In the genomic region with DNA sequence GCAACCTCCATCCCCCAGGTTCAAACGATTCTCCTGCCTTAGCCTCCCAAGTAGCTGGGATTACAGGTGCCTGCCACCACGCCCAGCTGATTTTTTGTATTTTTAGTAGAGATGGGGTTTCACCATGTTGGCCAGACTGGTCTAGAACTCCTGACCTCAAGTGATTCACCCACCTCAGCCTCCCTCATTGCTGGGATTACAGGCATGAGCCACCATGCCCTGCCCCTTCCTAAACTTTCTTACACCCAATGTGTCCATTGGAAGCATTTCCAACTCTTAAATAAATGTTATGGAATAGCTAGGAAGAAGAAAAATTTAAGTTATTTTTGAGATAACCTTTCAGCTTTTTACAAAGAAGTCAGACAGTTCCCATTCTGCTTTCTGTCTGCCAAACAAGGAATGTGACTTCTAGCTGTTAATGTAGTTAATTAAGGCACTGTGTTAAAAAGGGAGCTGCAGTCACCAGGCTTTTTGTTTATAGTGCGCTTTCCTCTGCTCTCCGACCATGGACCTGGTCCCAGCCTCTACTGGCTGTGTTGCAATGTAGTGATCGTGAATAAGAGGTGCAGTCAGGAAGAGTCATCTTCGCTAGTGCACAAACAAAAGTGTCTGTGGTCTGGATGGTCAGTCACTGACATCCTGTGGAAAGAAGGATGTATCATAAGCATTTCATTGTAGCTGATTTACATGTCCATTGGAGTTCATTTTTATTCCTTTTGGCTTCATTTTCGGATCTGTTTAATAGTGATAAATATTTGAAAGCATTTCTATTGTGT, we compare ENCODE assay signal across 14 cellular contexts. TPM values are rescaled to one million over a fixed set of nuclear protein-coding genes. Genes with fewer than 3 reads are reported as not detected.
DNase-seq lines count a peak whose midpoint lies in the region; ATAC-seq and TF ChIP-seq lines count a peak whose summit lies in the region.
"Had no signal": no experiment of that assay in that cellular context is flagged by ENCODE, and none has a peak within 500 bp of the region (broad histone marks: within the 10 kb centered on the region; RNA-seq: fewer than 3 reads in every experiment).

No MANE protein-coding gene starts in this region.

- H3K18ac ChIP-seq in mesenchymal stem cell (ENCODE audit: low read depth in 1 of 2, low read length in 2 of 2) = no peak overlapping the region

- no peaks in the 10 kb centered on the region for H3K9me3 Mint-ChIP-seq in activated T-cell treated with anti-CD3 and anti-CD28 coated beads, Interleukin-2, amount 50 U/mL, for 72 hours
- H3K9me3 Mint-ChIP-seq: dendritic cell treated with granulocyte-macrophage colony-stimulating factor and Interleukin-4, amounts not matched to agents 40 ng/mL and 50 ng/mL, for 4 days; T-cell had no signal

- intact Hi-C loops in thyroid gland (cut with DNase I) = loop anchor here (5.0 kb wide), 1 partner anchor 117 kb away; no protein-coding TSS in a partner anchor

- no peak for TF ChIP-seq CTCF in C4-2B (conservative IDR thresholded peaks at IDR 0.05)
- no peak for TF ChIP-seq CTCF in cardiac fibroblast (IDR thresholded peaks at IDR 0.05; ENCODE audit: low read depth, low read length)
- TF ChIP-seq CTCF in thyroid gland (IDR thresholded peaks at IDR 0.05) = no peak

- H4K91ac ChIP-seq in mesenchymal stem cell (ENCODE audit: low read length) = no peak overlapping the region

- H3K27me3 Mint-ChIP-seq in activated T-cell treated with anti-CD3 and anti-CD28 coated beads, Interleukin-2, amount 50 U/mL, for 72 hours (ENCODE audit: low read depth) = no peaks in the 10 kb centered on the region
- H3K27me3 Mint-ChIP-seq: dendritic cell treated with granulocyte-macrophage colony-stimulating factor and Interleukin-4, amounts not matched to agents 40 ng/mL and 50 ng/mL, for 4 days; T-cell had no signal

- H4K8ac ChIP-seq in mesenchymal stem cell (ENCODE audit: low read length) = no peak overlapping the region

- H3K4me2 ChIP-seq in mesenchymal stem cell (ENCODE audit: low read length, poor library complexity, severe bottlenecking) = no peak overlapping the region

- H3K23ac ChIP-seq in mesenchymal stem cell (ENCODE audit: low read length in 2 of 2) = no peak overlapping the region

- H3K27me3 ChIP-seq in mesenchymal stem cell (ENCODE audit: control insufficient read depth in 1 of 2, insufficient read depth in 1 of 2, low read length in 2 of 2) (no peaks in the 10 kb centered on the region), thyroid gland (no peaks in the 10 kb centered on the region)

- H2BK120ac ChIP-seq in mesenchymal stem cell (ENCODE audit: low read depth, low read length) = no peak overlapping the region

- no peak overlapping the region for H3K4ac ChIP-seq in mesenchymal stem cell (ENCODE audit: low read depth in 1 of 2, low read length in 2 of 2)

- H3K4me3 ChIP-seq in cardiac fibroblast (replicated peaks in 1 of 2; ENCODE audit: low read depth in 2 of 2, low read length in 2 of 2) = no peak overlapping the region
- no peak overlapping the region for H3K4me3 ChIP-seq in mesenchymal stem cell (ENCODE audit: insufficient read depth in 1 of 2, low read depth in 1 of 2, low read length in 2 of 2)
- no peak overlapping the region for H3K4me3 ChIP-seq in thyroid gland (replicated peaks in 1 of 3)
- H3K4me3 ChIP-seq: HAP-1 had no signal

- no peak overlapping the region for H3K27ac Mint-ChIP-seq in activated T-cell treated with anti-CD3 and anti-CD28 coated beads, Interleukin-2, amount 50 U/mL, for 72 hours
- H3K27ac Mint-ChIP-seq: dendritic cell treated with granulocyte-macrophage colony-stimulating factor and Interleukin-4, amounts not matched to agents 40 ng/mL and 50 ng/mL, for 4 days had no signal

- H2BK12ac ChIP-seq in mesenchymal stem cell (ENCODE audit: low read length in 2 of 2) = no peak overlapping the region

- peaks cover 16% of the 10 kb centered on the region for H3K79me1 ChIP-seq in mesenchymal stem cell (replicated peaks; ENCODE audit: low read length, poor library complexity, severe bottlenecking)

- H3K36me3 ChIP-seq in mesenchymal stem cell (ENCODE audit: control insufficient read depth in 1 of 2, insufficient read depth in 2 of 2, low read depth in 1 of 2, low read length in 2 of 2) (peaks cover 19 to 26% of the 10 kb centered on the region in 2 experiments), thyroid gland (no peaks in the 10 kb centered on the region)

- H3K9me3 ChIP-seq in mesenchymal stem cell (ENCODE audit: control insufficient read depth, low read length) = no peaks in the 10 kb centered on the region
- H3K9me3 ChIP-seq in thyroid gland = no peaks in the 10 kb centered on the region
- H3K9me3 ChIP-seq: HAP-1 had no signal

- no peak for ATAC-seq in activated T-cell treated with anti-CD3 and anti-CD28 coated beads, Interleukin-2, amount 50 U/mL, for 72 hours (replicated peaks in 1 of 2)

- no peak overlapping the region for H2BK15ac ChIP-seq in mesenchymal stem cell (ENCODE audit: low read depth, poor library complexity, severe bottlenecking)

- H3K4me3 Mint-ChIP-seq in activated T-cell treated with anti-CD3 and anti-CD28 coated beads, Interleukin-2, amount 50 U/mL, for 72 hours = no peak overlapping the region
- H3K4me3 Mint-ChIP-seq: dendritic cell treated with granulocyte-macrophage colony-stimulating factor and Interleukin-4, amounts not matched to agents 40 ng/mL and 50 ng/mL, for 4 days; T-cell had no signal

- 11% methylated on average over 5 of the region's 7 CpGs for WGBS in mesenchymal stem cell
- 78 to 83% methylated on average over 7 of the region's 7 CpGs for WGBS in thyroid gland, 2 donors

- H3K36me3 Mint-ChIP-seq in activated T-cell treated with anti-CD3 and anti-CD28 coated beads, Interleukin-2, amount 50 U/mL, for 72 hours (ENCODE audit: insufficient read depth in 2 of 2) = peaks cover 2 to 12% of the 10 kb centered on the region in 2 donors

- H3K14ac ChIP-seq in mesenchymal stem cell (ENCODE audit: low read length in 2 of 2) = no peak overlapping the region

- DNase-seq in MV-4-11 (lab: John Stamatoyannopoulos, UW) = peak; percentile 79
- peak; percentile 70 to 92 for DNase-seq in cardiac fibroblast (ENCODE audit: low read depth in 2 of 2)
- peak; percentile 98 for DNase-seq in mesenchymal stem cell
- DNase-seq in NCI-H2081 treated with DMSO at 0.1 percent for 48 hours (lab: John Stamatoyannopoulos, UW) = no peak
- no peak for DNase-seq in thyroid gland
- no peak for DNase-seq in activated T-cell treated with anti-CD3 and anti-CD28 coated beads, Interleukin-2, amount 50 U/mL, for 72 hours
- DNase-seq in iPS-NIHi11 (ENCODE audit: low spot score) = no peak
- DNase-seq: DMS53, left cardiac atrium, NCI-H1694, T-cell had no signal

- H2AK5ac ChIP-seq in mesenchymal stem cell (ENCODE audit: low read length, severe bottlenecking) = no peak overlapping the region

- TF ChIP-seq POLR2A in thyroid gland (IDR thresholded peaks at IDR 0.05) = no peak

- H3K4me1 ChIP-seq in mesenchymal stem cell (ENCODE audit: control insufficient read depth, insufficient read depth, low read depth, low read length) (peaks cover 26% of the 10 kb centered on the region), thyroid gland (peaks cover 28 to 52% of the 10 kb centered on the region in 2 donors)

- H3K9ac ChIP-seq in mesenchymal stem cell (ENCODE audit: low read length) = peak overlapping the region; percentile 50

- peaks cover 73% of the 10 kb centered on the region for H3K4me1 Mint-ChIP-seq in activated T-cell treated with anti-CD3 and anti-CD28 coated beads, Interleukin-2, amount 50 U/mL, for 72 hours (ENCODE audit: low read depth)

- H2BK5ac ChIP-seq in mesenchymal stem cell (ENCODE audit: low read depth, low read length, poor library complexity, severe bottlenecking) = no peak overlapping the region

- H2AFZ ChIP-seq in mesenchymal stem cell (ENCODE audit: low read depth, low read length) = no peak overlapping the region

- H3K27ac ChIP-seq in C4-2B (peak overlapping the region; percentile 77), mesenchymal stem cell (ENCODE audit: low read length, poor library complexity, severe bottlenecking) (peak overlapping the region; percentile 28), thyroid gland (no peak overlapping the region)

RNA-seq across cellular contexts. Expression of a gene that starts 39.7 kb away (rescaled TPM):
- polyA plus RNA-seq in mesenchymal stem cell (2013, experiment 1 of 2) = 51.6 TPM
- polyA plus RNA-seq in mesenchymal stem cell (2013, experiment 2 of 2) = 51.4 TPM
- 10 to 100 TPM; 63.0 to 98.4 (median 70.9) TPM for total RNA-seq in thyroid gland
- 100 to 1,000 TPM; 103 to 117 TPM for total RNA-seq in activated T-cell treated with anti-CD3 and anti-CD28 coated beads, Interleukin-2, amount 50 U/mL, for 72 hours

Comparison
In these comparisons a context has a peak if more than half of its experiments do, and no peak if none do; other contexts are left out.
1. H3K27ac ChIP-seq: peak in C4-2B (single experiment) and mesenchymal stem cell (single experiment); none in thyroid gland (0 of 3).
2. DNase-seq: peak in MV-4-11 (single experiment), cardiac fibroblast (2 of 2) and mesenchymal stem cell (single experiment); none in NCI-H2081 treated with DMSO at 0.1 percent for 48 hours (single experiment), thyroid gland (0 of 2), activated T-cell treated with anti-CD3 and anti-CD28 coated beads, Interleukin-2, amount 50 U/mL, for 72 hours (0 of 2) and iPS-NIHi11 (single experiment).